21 cellular contexts compared by ENCODE assay signal in the genomic region with DNA sequence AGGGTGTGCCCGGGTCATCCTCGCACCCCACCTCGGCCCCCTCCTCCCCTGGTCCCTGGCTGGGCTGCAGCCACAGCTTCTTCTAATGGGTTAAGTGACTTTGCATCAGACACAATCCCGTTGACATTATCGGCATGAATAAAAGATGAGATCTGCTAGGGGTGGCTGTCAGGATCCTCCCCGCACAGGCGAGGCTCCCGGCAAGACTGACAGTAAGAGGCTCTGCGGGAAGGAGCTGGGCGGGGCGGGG.
A peak's percentile ranks its signal among the peaks of the same experiment; 100 is the strongest.
DNase-seq lines count a peak whose midpoint lies in the region; ATAC-seq, FAIRE-seq and TF ChIP-seq lines count a peak whose summit lies in the region.
"Had no signal": no experiment of that assay in that cellular context is flagged by ENCODE, and none has a peak within 500 bp of the region (broad histone marks: within the 10 kb centered on the region; RNA-seq: fewer than 3 reads in every experiment).

No MANE protein-coding gene starts in this region.

- TF ChIP-seq EP300 in HepG2 (IDR thresholded peaks at IDR 0.05; ENCODE audit: low read depth in 2 of 2, low read length in 2 of 2) (no peak), HepG2 (CRISPR knock-in tag; IDR thresholded peaks at IDR 0.05; ENCODE audit: borderline replicate concordance) (no peak)

- no peak for TF ChIP-seq RAD21 in HepG2 (CRISPR knock-in tag; IDR thresholded peaks at IDR 0.05)

- H3K27ac ChIP-seq in HepG2 (ENCODE audit: extremely low read length, insufficient read depth, low read length) (no peak overlapping the region), right lobe of liver (peak overlapping the region in 1 of 3 donors; percentile 68), substantia nigra (ENCODE audit: low read depth, low read length, poor library complexity, severe bottlenecking) (no peak overlapping the region)
- H3K27ac ChIP-seq: breast epithelium, coronary artery, heart right ventricle, left lung, neutrophil had no signal

- CTCF ChIA-PET in HepG2 (lab: Yijun Ruan, JAX; ENCODE audit: low intra/inter-chr PET ratio, low total read pairs), result interaction anchor here (2.4 to 4.2 kb wide), 4 partner anchors 69 to 194 kb away, joined by 10 to 93 read pairs (median 38); a partner anchor contains a TSS

- H3K4me3 ChIP-seq in HepG2 (replicated peaks in 1 of 3; ENCODE audit: insufficient read depth in 1 of 3, low read depth in 2 of 3, low read length in 3 of 3) (peak overlapping the region; percentile 24 to 65 (median 38); a peak in 4 of 6 replicates), right lobe of liver (no peak overlapping the region)
- H3K4me3 ChIP-seq: breast epithelium, coronary artery, heart right ventricle, left lung had no signal

- H3K4me1 ChIP-seq in HepG2 (ENCODE audit: insufficient read depth, low read length), result peaks cover 36% of the 10 kb centered on the region
- H3K4me1 ChIP-seq in right lobe of liver, result peaks cover 0 to 21% (median 8%) of the 10 kb centered on the region in 4 donors
- H3K4me1 ChIP-seq: breast epithelium had no signal

- H3K4me1 Mint-ChIP-seq in glutamatergic neuron (ENCODE audit: low read depth, unreplicated experiment), result peaks cover 40% of the 10 kb centered on the region
- H3K4me1 Mint-ChIP-seq: B cell had no signal

- H3K36me3 ChIP-seq in HepG2 (replicated peaks in 1 of 2; ENCODE audit: control insufficient read depth in 1 of 2, insufficient read depth in 2 of 2, low read length in 2 of 2), result no peaks in the 10 kb centered on the region
- no peaks in the 10 kb centered on the region for H3K36me3 ChIP-seq in right lobe of liver
- H3K36me3 ChIP-seq: breast epithelium, heart right ventricle, left lung, neutrophil had no signal

- no peaks in the 10 kb centered on the region for H3K36me3 Mint-ChIP-seq in glutamatergic neuron (ENCODE audit: unreplicated experiment)

- no peak overlapping the region for H2AFZ ChIP-seq in HepG2 (ENCODE audit: low read length)

- peak overlapping the region; percentile 83 for H3K27ac Mint-ChIP-seq in glutamatergic neuron (ENCODE audit: unreplicated experiment)
- H3K27ac Mint-ChIP-seq: B cell; stimulated activated naive CD8-positive, alpha-beta T cell treated with anti-CD3 and anti-CD28 coated beads, Interleukin-15, amount 100 ng/mL, for 72 hours had no signal

- peaks cover 6 to 23% of the 10 kb centered on the region in 2 experiments; a peak in 4 of 5 replicates for H3K27me3 ChIP-seq in HepG2 (ENCODE audit: control insufficient read depth in 1 of 2, insufficient read depth in 2 of 2, low read length in 2 of 2)
- H3K27me3 ChIP-seq in right lobe of liver, result no peaks in the 10 kb centered on the region
- H3K27me3 ChIP-seq: breast epithelium, heart right ventricle, left lung had no signal

- peaks cover 11% of the 10 kb centered on the region for H3K27me3 Mint-ChIP-seq in glutamatergic neuron (ENCODE audit: unreplicated experiment)
- H3K27me3 Mint-ChIP-seq: stimulated activated naive CD8-positive, alpha-beta T cell treated with anti-CD3 and anti-CD28 coated beads, Interleukin-15, amount 100 ng/mL, for 72 hours had no signal

- POLR2A ChIA-PET in HepG2 (lab: Yijun Ruan, JAX), result interaction anchor here (0.6 to 3.1 kb wide), 8 partner anchors 27 to 189 kb away, joined by 3 to 14 read pairs (median 6); no protein-coding TSS in a partner anchor

- H3K4me3 Mint-ChIP-seq in glutamatergic neuron (ENCODE audit: unreplicated experiment), result peak overlapping the region; percentile 75
- H3K4me3 Mint-ChIP-seq: B cell; stimulated activated naive CD8-positive, alpha-beta T cell treated with anti-CD3 and anti-CD28 coated beads, Interleukin-15, amount 100 ng/mL, for 72 hours had no signal

- ATAC-seq in HepG2 (peak; percentile 10), right lobe of liver (no peak), HG03159 (IDR thresholded peaks at IDR 0.05; ENCODE audit: unreplicated experiment) (no peak)
- ATAC-seq: heart right ventricle; SK-N-SH treated with all-trans-retinoic acid at 6 μM for 48 hours; stimulated activated naive CD8-positive, alpha-beta T cell treated with anti-CD3 and anti-CD28 coated beads, Interleukin-15, amount 100 ng/mL, for 72 hours had no signal

- H3K4me2 ChIP-seq in HepG2 (ENCODE audit: low read depth, low read length), result peak overlapping the region; percentile 89

- H3K9ac ChIP-seq in HepG2 (ENCODE audit: insufficient read depth, low read depth, low read length), result peak overlapping the region; percentile 19; the same call in 1 of the 2 replicates

- FAIRE-seq in HepG2 (lab: Jason Lieb, UNC), result no peak
- FAIRE-seq: endometrium, RCC 7860 had no signal

- BruUV-seq in HepG2 (replicated peaks; lab: Mats Ljungman, UMichigan), result no TSS peak

- intact Hi-C loops in HepG2 (cut with micrococcal nuclease; ENCODE audit: unreplicated experiment) (loop anchor here (1.0 to 2.0 kb wide), 2 partner anchors 27 to 136 kb away; no protein-coding TSS in a partner anchor), right lobe of liver (cut with DNase I) (loop anchor here (5.0 to 10.0 kb wide), 3 partner anchors 123 to 185 kb away; no protein-coding TSS in a partner anchor)

- H3K9me3 ChIP-seq in HepG2 (ENCODE audit: low read length), result no peaks in the 10 kb centered on the region
- H3K9me3 ChIP-seq in right lobe of liver, result no peaks in the 10 kb centered on the region
- H3K9me3 ChIP-seq: breast epithelium, heart right ventricle, left lung, neutrophil had no signal

- TF ChIP-seq CTCF in HepG2 (CRISPR knock-in tag; IDR thresholded peaks at IDR 0.05) (no peak), right lobe of liver (IDR thresholded peaks at IDR 0.05) (no peak), glutamatergic neuron (IDR thresholded peaks at IDR 0.05; ENCODE audit: partially characterized antibody, unreplicated experiment) (no peak)

- H3K9me3 Mint-ChIP-seq in glutamatergic neuron (ENCODE audit: unreplicated experiment), result peaks cover 14% of the 10 kb centered on the region
- H3K9me3 Mint-ChIP-seq: stimulated activated naive CD8-positive, alpha-beta T cell treated with anti-CD3 and anti-CD28 coated beads, Interleukin-15, amount 100 ng/mL, for 72 hours had no signal

- no peaks in the 10 kb centered on the region for H3K79me2 ChIP-seq in HepG2 (ENCODE audit: insufficient read depth, low read length)

- 0% methylated on average over 6 of the region's 11 CpGs for WGBS in HepG2 (ENCODE audit: low lambda C conversion rate)
- 50% methylated on average over 7 of the region's 11 CpGs for WGBS in right lobe of liver (ENCODE audit: insufficient coverage, low coverage, low lambda C conversion rate, missing lambda C conversion rate)

- DNase-seq in DMS153 (lab: John Stamatoyannopoulos, UW) (peak; percentile 56), DMS153 treated with DMSO at 0.1 percent for 48 hours (lab: John Stamatoyannopoulos, UW; ENCODE audit: unreplicated experiment) (no peak), HepG2 (ENCODE audit: low spot score) (no peak), right lobe of liver (no peak), glutamatergic neuron (peak; percentile 64), substantia nigra (lab: John Stamatoyannopoulos, UW) (no peak), SIG-M5 treated with dmso at 0.1 percent for 504 hours (lab: John Stamatoyannopoulos, UW; ENCODE audit: unreplicated experiment) (no peak)
- DNase-seq: 8988T; heart right ventricle; NK-92 treated with Interleukin-12 subunit alpha and Interleukin-12 subunit beta, amount 100 ng/mL, for 24 hours; stimulated activated CD4-positive, alpha-beta T cell treated with anti-CD3 and anti-CD28 coated beads, Interleukin-4, amount 100 ng/mL, for 4 hours; stimulated activated naive CD8-positive, alpha-beta T cell treated with anti-CD3 and anti-CD28 coated beads, Interleukin-15, amount 100 ng/mL, for 72 hours had no signal

- TF ChIP-seq POLR2A in HepG2 (IDR thresholded peaks at IDR 0.05; ENCODE audit: insufficient read depth in 1 of 2, low read depth in 2 of 2, low read length in 2 of 2) (no peak), right lobe of liver (IDR thresholded peaks at IDR 0.05) (no peak)

- in situ Hi-C loops in HepG2 (cut with HindIII; ENCODE audit: extremely low pct_ligation_motif_present, low pct_unique_long_range_greater_than_20kb), result no loop called here

- peaks cover 14% of the 10 kb centered on the region; the same call in 1 of the 2 replicates for H4K20me1 ChIP-seq in HepG2 (ENCODE audit: insufficient read depth, low read length)

TF ChIP-seq in HepG2, 621 proteins besides CTCF, POLR2A, EP300 and RAD21 (continues in another document):
- TF ChIP-seq SNAI1 (CRISPR knock-in tag; IDR thresholded peaks at IDR 0.05; ENCODE audit: borderline replicate concordance), result no peak
- TF ChIP-seq GABPB1 (CRISPR knock-in tag; IDR thresholded peaks at IDR 0.05), result no peak
- TF ChIP-seq HOXA5 (CRISPR knock-in tag; IDR thresholded peaks at IDR 0.05), result 0 out of 2 replicates have a peak, but pooled peaks have one; percentile 5
- TF ChIP-seq GLI4 (CRISPR knock-in tag; IDR thresholded peaks at IDR 0.05; ENCODE audit: borderline replicate concordance), result no peak
- TF ChIP-seq, protein P1, sequence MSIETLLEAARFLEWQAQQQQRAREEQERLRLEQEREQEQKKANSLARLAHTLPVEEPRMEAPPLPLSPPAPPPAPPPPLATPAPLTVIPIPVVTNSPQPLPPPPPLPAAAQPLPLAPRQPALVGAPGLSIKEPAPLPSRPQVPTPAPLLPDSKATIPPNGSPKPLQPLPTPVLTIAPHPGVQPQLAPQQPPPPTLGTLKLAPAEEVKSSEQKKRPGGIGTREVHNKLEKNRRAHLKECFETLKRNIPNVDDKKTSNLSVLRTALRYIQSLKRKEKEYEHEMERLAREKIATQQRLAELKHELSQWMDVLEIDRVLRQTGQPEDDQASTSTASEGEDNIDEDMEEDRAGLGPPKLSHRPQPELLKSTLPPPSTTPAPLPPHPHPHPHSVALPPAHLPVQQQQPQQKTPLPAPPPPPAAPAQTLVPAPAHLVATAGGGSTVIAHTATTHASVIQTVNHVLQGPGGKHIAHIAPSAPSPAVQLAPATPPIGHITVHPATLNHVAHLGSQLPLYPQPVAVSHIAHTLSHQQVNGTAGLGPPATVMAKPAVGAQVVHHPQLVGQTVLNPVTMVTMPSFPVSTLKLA (IDR thresholded peaks at IDR 0.05), result no peak
- TF ChIP-seq, protein P2, sequence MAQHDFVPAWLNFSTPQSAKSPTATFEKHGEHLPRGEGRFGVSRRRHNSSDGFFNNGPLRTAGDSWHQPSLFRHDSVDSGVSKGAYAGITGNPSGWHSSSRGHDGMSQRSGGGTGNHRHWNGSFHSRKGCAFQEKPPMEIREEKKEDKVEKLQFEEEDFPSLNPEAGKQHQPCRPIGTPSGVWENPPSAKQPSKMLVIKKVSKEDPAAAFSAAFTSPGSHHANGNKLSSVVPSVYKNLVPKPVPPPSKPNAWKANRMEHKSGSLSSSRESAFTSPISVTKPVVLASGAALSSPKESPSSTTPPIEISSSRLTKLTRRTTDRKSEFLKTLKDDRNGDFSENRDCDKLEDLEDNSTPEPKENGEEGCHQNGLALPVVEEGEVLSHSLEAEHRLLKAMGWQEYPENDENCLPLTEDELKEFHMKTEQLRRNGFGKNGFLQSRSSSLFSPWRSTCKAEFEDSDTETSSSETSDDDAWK (CRISPR knock-in tag; IDR thresholded peaks at IDR 0.05), result no peak
- TF ChIP-seq KMT2B (CRISPR knock-in tag; IDR thresholded peaks at IDR 0.05), result no peak
- TF ChIP-seq MLLT10 (CRISPR knock-in tag; IDR thresholded peaks at IDR 0.05), result no peak

Comparison
In these comparisons a context has a peak if more than half of its experiments do, and no peak if none do; other contexts are left out.
1. DNase-seq: peak in DMS153 (single experiment) and glutamatergic neuron (single experiment); none in DMS153 treated with DMSO at 0.1 percent for 48 hours (single experiment), HepG2 (single experiment), right lobe of liver (0 of 3), substantia nigra (0 of 49) and SIG-M5 treated with dmso at 0.1 percent for 504 hours (single experiment).
2. H3K4me3 ChIP-seq: peak in HepG2 (3 of 3); none in right lobe of liver (0 of 3).